ENCODE assay signal across 31 cellular contexts in genomic region chr2:148970393-148970792, GRCh38.
"Had no signal": no experiment of that assay in that cellular context is flagged by ENCODE, and none has a peak within 500 bp of the region (broad histone marks: within the 10 kb centered on the region; RNA-seq: fewer than 3 reads in every experiment).

No MANE protein-coding gene starts in this region.

- H3K27me3 ChIP-seq: sigmoid colon, stomach, thyroid gland, upper lobe of left lung, vagina had no signal

- DNase-seq: activated B cell treated with CpG ODN at 0.5 μM for 24 hours; activated CD4-positive, alpha-beta T cell treated with anti-CD3 and anti-CD28 coated beads, Interleukin-2, amount 50 U/mL, for 1 hour; activated CD8-positive, alpha-beta T cell treated with anti-CD3 and anti-CD28 coated beads, Interleukin-2, amount 10 ng/mL, durations not matched to agents 7 days and 5 days; activated effector memory CD4-positive, alpha-beta T cell treated with Interleukin-2 at 50 U/mL for 16 hours; activated naive CD4-positive, alpha-beta T cell treated with Interleukin-2 at 50 U/mL for 16 hours; activated T-cell treated with anti-CD3 and anti-CD28 coated beads for 4 hours; activated T-cell treated with anti-CD3 and anti-CD28 coated beads, Interleukin-2, amount 50 U/mL, for 72 hours; anterior cingulate cortex; cerebellar nuclear complex; endodermal cell; foreskin fibroblast; islet precursor cell; left ventricle myocardium superior; mammary epithelial cell; naive thymus-derived CD4-positive, alpha-beta T cell; sigmoid colon; small intestine; stimulated activated CD4-positive, alpha-beta T cell treated with anti-CD3 and anti-CD28 coated beads, Interleukin-1b, Interleukin-23, amount 100 ng/mL, for 48 hours; stimulated activated CD4-positive, alpha-beta T cell treated with anti-CD3 and anti-CD28 coated beads, Interleukin-4, amount 100 ng/mL, for 4 hours; stimulated activated CD8-positive, alpha-beta memory T cell treated with anti-CD3 and anti-CD28 coated beads, Interleukin-4, amount 100 ng/mL, for 48 hours; stimulated activated naive B cell treated with anti-CD40 and anti-IgM and Interleukin-4, amounts not matched to agents 10 μg/mL and 1 μg/mL and 100 μg/mL, for 72 hours; stomach; T-cell; thyroid gland; upper lobe of left lung had no signal

- H3K9me3 Mint-ChIP-seq: activated B cell treated with CpG ODN at 0.5 μM for 24 hours; activated T-cell treated with anti-CD3 and anti-CD28 coated beads, Interleukin-2, amount 50 U/mL, for 72 hours; endodermal cell; naive thymus-derived CD4-positive, alpha-beta T cell; stimulated activated naive B cell treated with anti-CD40 and anti-IgM and Interleukin-4, amounts not matched to agents 10 μg/mL and 1 μg/mL and 100 μg/mL, for 72 hours; T-cell; T-helper 2 cell treated with Interferon-gamma antibody and Interleukin-4, amounts not matched to agents 5 μg/mL and 100 μg/mL, for 36 hours had no signal

- ATAC-seq: activated CD8-positive, alpha-beta T cell treated with anti-CD3 and anti-CD28 coated beads, Interleukin-2, amount 10 ng/mL, durations not matched to agents 7 days and 5 days; activated T-cell treated with anti-CD3 and anti-CD28 coated beads, Interleukin-2, amount 50 U/mL, for 72 hours; esophagus mucosa; left ventricle myocardium superior; naive thymus-derived CD4-positive, alpha-beta T cell; stimulated activated naive B cell treated with anti-CD40 and anti-IgM and Interleukin-4, amounts not matched to agents 10 μg/mL and 1 μg/mL and 100 μg/mL, for 72 hours; T-cell had no signal

- H3K27ac ChIP-seq: coronary artery, sigmoid colon, stomach, thyroid gland, upper lobe of left lung, vagina had no signal

- H3K27me3 Mint-ChIP-seq: activated B cell treated with CpG ODN at 0.5 μM for 24 hours; activated naive CD8-positive, alpha-beta T cell; naive thymus-derived CD4-positive, alpha-beta T cell; progenitor cell of endocrine pancreas; stimulated activated naive B cell treated with anti-CD40 and anti-IgM and Interleukin-4, amounts not matched to agents 10 μg/mL and 1 μg/mL and 100 μg/mL, for 72 hours; T-cell had no signal

- H3K4me1 ChIP-seq: stomach, vagina had no signal

- H3K4me3 ChIP-seq: coronary artery, sigmoid colon, stomach, thyroid gland, upper lobe of left lung, vagina had no signal

- H3K36me3 ChIP-seq: sigmoid colon, stomach, thyroid gland, upper lobe of left lung, vagina had no signal

- H3K27ac Mint-ChIP-seq: activated B cell treated with CpG ODN at 0.5 μM for 24 hours; activated CD8-positive, alpha-beta T cell treated with anti-CD3 and anti-CD28 coated beads, Interleukin-2, amount 10 ng/mL, durations not matched to agents 7 days and 5 days; activated naive CD8-positive, alpha-beta T cell; activated T-cell treated with anti-CD3 and anti-CD28 coated beads, Interleukin-2, amount 50 U/mL, for 72 hours; endodermal cell; naive thymus-derived CD4-positive, alpha-beta T cell; progenitor cell of endocrine pancreas; stimulated activated naive B cell treated with anti-CD40 and anti-IgM and Interleukin-4, amounts not matched to agents 10 μg/mL and 1 μg/mL and 100 μg/mL, for 72 hours; T-cell; T-helper 2 cell treated with Interferon-gamma antibody and Interleukin-4, amounts not matched to agents 5 μg/mL and 100 μg/mL, for 36 hours had no signal

- H3K4me3 Mint-ChIP-seq: activated B cell treated with CpG ODN at 0.5 μM for 24 hours; activated CD8-positive, alpha-beta T cell treated with anti-CD3 and anti-CD28 coated beads, Interleukin-2, amount 10 ng/mL, durations not matched to agents 7 days and 5 days; activated naive CD8-positive, alpha-beta T cell; activated T-cell treated with anti-CD3 and anti-CD28 coated beads, Interleukin-2, amount 50 U/mL, for 72 hours; endodermal cell; naive thymus-derived CD4-positive, alpha-beta T cell; stimulated activated naive B cell treated with anti-CD40 and anti-IgM and Interleukin-4, amounts not matched to agents 10 μg/mL and 1 μg/mL and 100 μg/mL, for 72 hours; T-cell; T-helper 2 cell treated with Interferon-gamma antibody and Interleukin-4, amounts not matched to agents 5 μg/mL and 100 μg/mL, for 36 hours had no signal

- H3K9me3 ChIP-seq: sigmoid colon, stomach, thyroid gland, upper lobe of left lung, vagina had no signal

- FAIRE-seq: small intestine had no signal
